In the genomic region with DNA sequence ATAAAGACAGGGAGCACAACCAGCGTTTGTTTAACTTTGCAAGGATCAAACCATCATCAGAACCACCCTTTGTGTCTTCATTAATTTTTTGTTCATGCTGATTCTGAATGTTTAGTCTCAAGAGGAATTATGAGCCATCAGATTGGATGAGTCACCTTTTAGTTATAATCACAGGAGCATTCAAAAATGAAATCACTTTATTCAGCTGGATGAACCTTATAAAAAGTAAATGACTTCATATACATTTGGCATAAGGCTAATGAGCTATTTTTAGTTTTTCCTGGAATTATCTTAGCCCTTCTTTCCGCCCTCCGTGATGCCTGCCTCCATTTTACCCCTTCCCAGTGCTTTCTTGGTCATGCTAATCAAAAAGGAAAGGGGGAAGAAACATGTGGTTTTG, we compare ENCODE assay signal across 13 cellular contexts.
DNase-seq lines count a peak whose midpoint lies in the region; TF ChIP-seq lines count a peak whose summit lies in the region.
"Had no signal": no experiment of that assay in that cellular context is flagged by ENCODE, and none has a peak within 500 bp of the region (broad histone marks: within the 10 kb centered on the region; RNA-seq: fewer than 3 reads in every experiment).

No MANE protein-coding gene starts in this region.

- H3K27ac Mint-ChIP-seq in chondrocyte (ENCODE audit: unreplicated experiment), result peak overlapping the region; percentile 87
- H3K27ac Mint-ChIP-seq: activated naive CD4-positive, alpha-beta T cell treated with anti-CD3 and anti-CD28 coated beads, Interleukin-2, amount 50 U/mL, for 72 hours had no signal

- peak; percentile 83 for DNase-seq in A172 (ENCODE audit: low spot score)
- peak; percentile 73 for DNase-seq in LHCN-M2 (ENCODE audit: low read depth)
- DNase-seq in chondrocyte (ENCODE audit: low spot score), result no peak
- peak; percentile 60 for DNase-seq in kidney tubule cell (ENCODE audit: low spot score)
- DNase-seq in NCI-H345 (lab: John Stamatoyannopoulos, UW), result no peak
- no peak for DNase-seq in activated naive CD4-positive, alpha-beta T cell treated with Interleukin-2 at 50 U/mL for 16 hours
- DNase-seq in activated CD4-positive, alpha-beta T cell treated with anti-CD3 and anti-CD28 coated beads, Interleukin-2, amount 50 U/mL, for 48 hours, result no peak
- DNase-seq in amygdala (lab: John Stamatoyannopoulos, UW), result no peak
- DNase-seq: dorsolateral prefrontal cortex, NCI-H1436, NCI-H524 treated with DMSO at 0.1 percent for 48 hours, trophoblast cell had no signal

- no peak for TF ChIP-seq CTCF in chondrocyte (IDR thresholded peaks at IDR 0.05)

- H3K27me3 Mint-ChIP-seq in chondrocyte (ENCODE audit: low read depth), result no peaks in the 10 kb centered on the region

- H3K36me3 Mint-ChIP-seq in chondrocyte (ENCODE audit: low read depth), result peaks cover 8% of the 10 kb centered on the region

- H3K4me3 Mint-ChIP-seq in chondrocyte (ENCODE audit: unreplicated experiment), result no peak overlapping the region

- H3K9me3 Mint-ChIP-seq in chondrocyte (ENCODE audit: low read depth), result peaks cover 10% of the 10 kb centered on the region

- peaks cover 49% of the 10 kb centered on the region for H3K4me1 Mint-ChIP-seq in chondrocyte (ENCODE audit: low read depth)

Comparison
In these comparisons a context has a peak if more than half of its experiments do, and no peak if none do; other contexts are left out.
1. DNase-seq: peak in A172 (single experiment), LHCN-M2 (single experiment) and kidney tubule cell (single experiment); none in chondrocyte (single experiment), NCI-H345 (single experiment), activated naive CD4-positive, alpha-beta T cell treated with Interleukin-2 at 50 U/mL for 16 hours (single experiment), activated CD4-positive, alpha-beta T cell treated with anti-CD3 and anti-CD28 coated beads, Interleukin-2, amount 50 U/mL, for 48 hours (0 of 2) and amygdala (0 of 56).